26 cellular contexts compared by ENCODE assay signal in the genomic region with DNA sequence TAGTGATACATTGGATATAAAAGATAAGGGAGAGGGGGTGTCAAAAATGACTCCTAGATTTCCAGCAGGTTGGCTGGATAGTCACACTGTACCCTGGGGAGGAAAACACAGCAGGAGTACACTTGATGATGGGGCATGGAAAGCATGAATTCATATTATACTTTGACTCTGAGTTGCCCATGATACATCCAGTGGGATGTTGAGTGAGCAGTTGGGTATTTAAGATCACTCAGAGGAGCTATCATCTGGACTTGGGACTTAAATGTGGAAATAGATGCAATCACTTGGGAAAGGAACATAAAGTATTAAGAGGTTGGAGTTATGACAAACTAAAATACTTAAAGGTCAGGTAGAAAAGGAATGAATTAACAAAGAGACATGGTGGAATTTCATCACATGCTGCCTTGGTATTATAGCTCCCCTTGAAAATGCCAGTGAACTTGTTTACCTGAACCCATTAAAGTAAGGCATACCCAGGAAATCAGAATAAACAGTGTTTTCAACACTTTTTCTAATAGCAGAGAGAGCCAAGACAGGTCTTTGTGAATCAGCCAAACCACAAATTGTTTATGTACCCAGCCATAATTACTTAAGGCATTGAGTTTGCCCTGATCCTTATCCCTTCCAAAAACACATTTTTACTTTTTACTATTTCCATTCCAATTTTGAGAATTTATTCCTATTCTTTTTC. TPM values are rescaled to one million over a fixed set of nuclear protein-coding genes. Genes with fewer than 3 reads are reported as not detected.
DNase-seq lines count a peak whose midpoint lies in the region; ATAC-seq, FAIRE-seq and TF ChIP-seq lines count a peak whose summit lies in the region.
"Had no signal": no experiment of that assay in that cellular context is flagged by ENCODE, and none has a peak within 500 bp of the region (broad histone marks: within the 10 kb centered on the region; RNA-seq: fewer than 3 reads in every experiment).

No MANE protein-coding gene starts in this region.

- peak; percentile 57 for DNase-seq in MCF 10A (ENCODE audit: unreplicated experiment)
- no peak for DNase-seq in breast epithelium (ENCODE audit: low spot score in 2 of 2)
- peak; percentile 77 for DNase-seq in amniotic epithelial cell (ENCODE audit: low read depth)
- peak; percentile 59 for DNase-seq in fibroblast of the aortic adventitia (ENCODE audit: low read depth)
- DNase-seq in kidney: no peak
- no peak for DNase-seq in SKM-1 treated with dmso at 0.1 percent for 144 hours (lab: John Stamatoyannopoulos, UW; ENCODE audit: unreplicated experiment)
- DNase-seq: 8988T; activated B cell treated with CpG ODN at 0.5 μM for 24 hours; activated CD4-positive, alpha-beta memory T cell treated with anti-CD3 and anti-CD28 coated beads for 36 hours; activated naive CD4-positive, alpha-beta T cell treated with Interleukin-2 at 50 U/mL for 16 hours; aorta; Karpas-422; mesendoderm; naive thymus-derived CD4-positive, alpha-beta T cell; NCI-H146; pancreas; stimulated activated naive CD8-positive, alpha-beta T cell treated with anti-CD3 and anti-CD28 coated beads, Interleukin-15, amount 100 ng/mL, for 72 hours had no signal

- no peak overlapping the region for H3K4me3 Mint-ChIP-seq in MCF 10A (ENCODE audit: unreplicated experiment)
- H3K4me3 Mint-ChIP-seq: activated B cell treated with CpG ODN at 0.5 μM for 24 hours; activated CD4-positive, alpha-beta memory T cell treated with anti-CD3 and anti-CD28 coated beads for 36 hours; naive thymus-derived CD4-positive, alpha-beta T cell; stimulated activated naive CD8-positive, alpha-beta T cell treated with anti-CD3 and anti-CD28 coated beads, Interleukin-15, amount 100 ng/mL, for 72 hours; type B pancreatic cell had no signal

- ATAC-seq in HG03439 (IDR thresholded peaks at IDR 0.05; ENCODE audit: unreplicated experiment) (no peak), GM19463 (IDR thresholded peaks at IDR 0.05; ENCODE audit: unreplicated experiment) (no peak)
- ATAC-seq: naive thymus-derived CD4-positive, alpha-beta T cell; pancreas; stimulated activated naive CD8-positive, alpha-beta T cell treated with anti-CD3 and anti-CD28 coated beads, Interleukin-15, amount 100 ng/mL, for 72 hours had no signal

- H3K9me3 Mint-ChIP-seq in MCF 10A (ENCODE audit: unreplicated experiment): no peaks in the 10 kb centered on the region
- H3K9me3 Mint-ChIP-seq: activated B cell treated with CpG ODN at 0.5 μM for 24 hours; activated CD4-positive, alpha-beta memory T cell treated with anti-CD3 and anti-CD28 coated beads for 36 hours; stimulated activated naive CD8-positive, alpha-beta T cell treated with anti-CD3 and anti-CD28 coated beads, Interleukin-15, amount 100 ng/mL, for 72 hours; type B pancreatic cell had no signal

- POLR2A ChIA-PET in MCF 10A (lab: Yijun Ruan, JAX): interaction anchor here (0.6 to 1.8 kb wide), 6 partner anchors 8 to 537 kb away, joined by 3 to 4 read pairs (median 4); no protein-coding TSS in a partner anchor

- H3K4me1 Mint-ChIP-seq in MCF 10A (ENCODE audit: insufficient read depth, unreplicated experiment): peaks cover 40% of the 10 kb centered on the region
- H3K4me1 Mint-ChIP-seq: activated B cell treated with CpG ODN at 0.5 μM for 24 hours; naive thymus-derived CD4-positive, alpha-beta T cell; stimulated activated naive CD8-positive, alpha-beta T cell treated with anti-CD3 and anti-CD28 coated beads, Interleukin-15, amount 100 ng/mL, for 72 hours had no signal

- H3K36me3 Mint-ChIP-seq in MCF 10A (ENCODE audit: insufficient read depth, unreplicated experiment): no peaks in the 10 kb centered on the region
- H3K36me3 Mint-ChIP-seq: activated CD4-positive, alpha-beta memory T cell treated with anti-CD3 and anti-CD28 coated beads for 36 hours; type B pancreatic cell had no signal

- no peaks in the 10 kb centered on the region for H3K27me3 Mint-ChIP-seq in MCF 10A (ENCODE audit: insufficient read depth, unreplicated experiment)
- H3K27me3 Mint-ChIP-seq: activated B cell treated with CpG ODN at 0.5 μM for 24 hours, type B pancreatic cell had no signal

- H3K9ac ChIP-seq in kidney (ENCODE audit: low read length in 2 of 2): no peak overlapping the region

- intact Hi-C loops in MCF 10A (cut with micrococcal nuclease): no loop called here
- intact Hi-C loops in breast epithelium (cut with DNase I; ENCODE audit: low total_unique reads): no loop called here
- intact Hi-C loops in kidney (cut with DNase I): no loop called here

- H3K4me1 ChIP-seq in breast epithelium (peaks cover 0 to 8% of the 10 kb centered on the region in 2 donors), kidney (ENCODE audit: control insufficient read depth in 1 of 2, insufficient read depth in 1 of 2, low read depth in 1 of 2, low read length in 2 of 2) (no peaks in the 10 kb centered on the region)

- no peaks in the 10 kb centered on the region for H3K9me3 ChIP-seq in breast epithelium
- H3K9me3 ChIP-seq in kidney (ENCODE audit: control insufficient read depth in 1 of 2, low read length in 2 of 2): no peaks in the 10 kb centered on the region
- H3K9me3 ChIP-seq: pancreas had no signal

- H3K27ac ChIP-seq in breast epithelium (no peak overlapping the region), kidney (ENCODE audit: low read depth in 2 of 2, low read length in 2 of 2) (no peak overlapping the region)
- H3K27ac ChIP-seq: pancreas had no signal

- no TSS peak for BruUV-seq in MCF 10A (replicated peaks; lab: Mats Ljungman, UMichigan)

- no peak for TF ChIP-seq POLR2A in breast epithelium (IDR thresholded peaks at IDR 0.05)

- H3K27ac Mint-ChIP-seq in MCF 10A (ENCODE audit: low read depth, unreplicated experiment): no peak overlapping the region
- H3K27ac Mint-ChIP-seq: activated B cell treated with CpG ODN at 0.5 μM for 24 hours; activated CD4-positive, alpha-beta memory T cell treated with anti-CD3 and anti-CD28 coated beads for 36 hours; naive thymus-derived CD4-positive, alpha-beta T cell; stimulated activated naive CD8-positive, alpha-beta T cell treated with anti-CD3 and anti-CD28 coated beads, Interleukin-15, amount 100 ng/mL, for 72 hours; type B pancreatic cell had no signal

- H3K4me3 ChIP-seq in breast epithelium: no peak overlapping the region
- no peak overlapping the region for H3K4me3 ChIP-seq in fibroblast of the aortic adventitia (ENCODE audit: low read depth, low read length)
- H3K4me3 ChIP-seq in kidney (ENCODE audit: low read length in 2 of 2): no peak overlapping the region
- H3K4me3 ChIP-seq: pancreas had no signal

- no peaks in the 10 kb centered on the region for H3K27me3 ChIP-seq in breast epithelium
- H3K27me3 ChIP-seq: pancreas had no signal

- H3K36me3 ChIP-seq in breast epithelium: no peaks in the 10 kb centered on the region
- no peaks in the 10 kb centered on the region for H3K36me3 ChIP-seq in kidney (ENCODE audit: control insufficient read depth in 1 of 2, insufficient read depth in 2 of 2, low read length in 2 of 2)
- H3K36me3 ChIP-seq: pancreas had no signal

- no peak for FAIRE-seq in kidney (lab: Jason Lieb, UNC)
- FAIRE-seq: colon, endometrium, frontal cortex, GM12892, pancreas had no signal

- no peak for TF ChIP-seq CTCF in MCF 10A (IDR thresholded peaks at IDR 0.05; ENCODE audit: unreplicated experiment)
- no peak for TF ChIP-seq CTCF in breast epithelium (IDR thresholded peaks at IDR 0.05)
- TF ChIP-seq CTCF in fibroblast of the aortic adventitia (IDR thresholded peaks at IDR 0.05; ENCODE audit: insufficient read depth, low read length): no peak
- no peak for TF ChIP-seq CTCF in kidney (IDR thresholded peaks at IDR 0.05; ENCODE audit: borderline replicate concordance, extremely low read depth, insufficient read depth)

- CTCF ChIA-PET in MCF 10A (lab: Yijun Ruan, JAX): no interaction called here

RNA-seq across cellular contexts. Expression of a gene that starts 49.9 kb away (rescaled TPM):
- total RNA-seq in MCF 10A (2022): 2.9 and 3.1 TPM in 2 replicates
- total RNA-seq in breast epithelium: 100 to 1,000 TPM in 1 of 3 donors, 10 to 100 TPM in 2; 17.4 to 170 (median 41.1) TPM
- 83.2 and 108 TPM in 2 replicates for total RNA-seq in fibroblast of the aortic adventitia (ENCODE audit: low replicate concordance)
- total RNA-seq in kidney: 160 TPM
- 7.1 TPM for polyA plus RNA-seq in kidney (ENCODE audit: insufficient read depth, low read depth, low replicate concordance)
- total RNA-seq: activated B cell treated with CpG ODN at 0.5 μM for 24 hours; activated CD4-positive, alpha-beta memory T cell treated with anti-CD3 and anti-CD28 coated beads for 36 hours; HT-29; naive thymus-derived CD4-positive, alpha-beta T cell; T-helper 2 cell treated with Interferon-gamma antibody and Interleukin-4, amounts not matched to agents 100 ng/mL and 5 ng/mL, for 36 hours had no signal
- polyA plus RNA-seq: naive thymus-derived CD4-positive, alpha-beta T cell had no signal

Comparison
In these comparisons a context has a peak if more than half of its experiments do, and no peak if none do; other contexts are left out.
1. DNase-seq: peak in MCF 10A (single experiment), amniotic epithelial cell (single experiment) and fibroblast of the aortic adventitia (single experiment); none in breast epithelium (0 of 2), kidney (single experiment) and SKM-1 treated with dmso at 0.1 percent for 144 hours (single experiment).